In the genomic region with DNA sequence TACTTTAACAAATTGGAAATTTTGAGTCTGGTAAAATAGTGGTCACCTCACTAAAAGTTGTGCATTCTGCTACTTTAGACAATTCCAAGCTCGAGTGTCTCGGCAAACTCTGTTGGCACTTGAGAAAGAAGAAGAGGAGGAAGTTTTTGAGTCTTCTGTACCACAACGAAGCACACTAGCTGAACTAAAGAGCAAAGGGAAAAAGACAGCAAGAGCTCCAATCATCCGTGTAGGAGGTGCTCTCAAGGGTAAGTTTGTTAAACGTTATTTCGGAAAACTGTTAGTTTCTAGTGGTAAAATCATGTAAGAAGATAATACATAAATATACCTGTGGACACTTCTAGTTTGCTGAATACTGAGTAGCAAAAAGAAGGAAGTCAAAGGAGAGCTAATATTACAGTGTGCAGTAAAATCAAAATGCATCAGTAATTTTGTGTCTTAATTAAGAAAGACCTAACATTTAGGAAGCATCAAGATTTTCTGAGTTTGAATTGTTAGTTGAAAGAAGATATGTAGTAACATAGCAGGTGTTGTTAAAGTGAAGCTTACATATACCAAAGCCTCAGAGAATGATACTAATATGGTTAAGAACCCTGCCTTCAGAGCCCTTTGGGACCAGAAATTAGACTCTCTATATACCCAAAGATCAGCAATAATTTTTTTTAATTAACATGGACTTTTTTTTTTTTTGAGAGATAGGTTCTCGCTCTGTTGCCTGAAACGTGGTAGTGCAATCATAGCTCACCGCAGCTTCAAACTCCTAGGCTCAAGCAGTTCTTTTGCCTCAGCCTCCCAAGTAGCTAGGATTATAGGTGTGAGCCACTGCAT, we compare ENCODE assay signal across 19 cellular contexts. TPM values are rescaled to one million over a fixed set of nuclear protein-coding genes. Genes with fewer than 3 reads are reported as not detected.
A peak's percentile ranks its signal among the peaks of the same experiment; 100 is the strongest.
DNase-seq lines count a peak whose midpoint lies in the region; ATAC-seq and FAIRE-seq lines count a peak whose summit lies in the region.
"Had no signal": no experiment of that assay in that cellular context is flagged by ENCODE, and none has a peak within 500 bp of the region (broad histone marks: within the 10 kb centered on the region; RNA-seq: fewer than 3 reads in every experiment).

No MANE protein-coding gene starts in this region.

- H3K18ac ChIP-seq in trophoblast cell (ENCODE audit: low read length) = no peak overlapping the region
- no peak overlapping the region for H3K18ac ChIP-seq in mesendoderm (ENCODE audit: low read length)

- no peak overlapping the region for H3K56ac ChIP-seq in mesendoderm (ENCODE audit: low read length)

- H3K9me3 ChIP-seq in trophoblast cell (ENCODE audit: insufficient read depth, low read depth, low read length) = no peaks in the 10 kb centered on the region
- H3K9me3 ChIP-seq: body of pancreas, SK-N-SH had no signal

- no peak overlapping the region for H2BK12ac ChIP-seq in trophoblast cell (ENCODE audit: low read length)

- no peak overlapping the region for H3K4me3 ChIP-seq in trophoblast cell (ENCODE audit: low read depth, low read length)
- no peak overlapping the region for H3K4me3 ChIP-seq in mesendoderm (ENCODE audit: low read length)
- H3K4me3 ChIP-seq: body of pancreas had no signal

- WGBS in trophoblast cell (ENCODE audit: extremely low coverage, insufficient coverage, insufficient read length) = no CpG with 5 or more reads among the region's 9 CpGs
- no CpG with 5 or more reads among the region's 9 CpGs for WGBS in mesendoderm (ENCODE audit: extremely low coverage, insufficient coverage, low lambda C conversion rate)

- H3K23ac ChIP-seq in trophoblast cell (ENCODE audit: low read length) (no peak overlapping the region), mesendoderm (ENCODE audit: low read length) (no peak overlapping the region)

- H3K14ac ChIP-seq in trophoblast cell (ENCODE audit: low read length) = no peak overlapping the region

- peaks cover 14 to 15% of the 10 kb centered on the region in 2 experiments for H3K36me3 ChIP-seq in trophoblast cell (ENCODE audit: control insufficient read depth in 1 of 2, insufficient read depth in 2 of 2, low read length in 2 of 2)
- peaks cover 8% of the 10 kb centered on the region for H3K36me3 ChIP-seq in mesendoderm (ENCODE audit: control insufficient read depth, insufficient read depth, low read length)

- H3K79me2 ChIP-seq in trophoblast cell (ENCODE audit: control insufficient read depth, insufficient read depth, low read length, poor library complexity) (no peaks in the 10 kb centered on the region), mesendoderm (ENCODE audit: control insufficient read depth, insufficient read depth, low read length) (no peaks in the 10 kb centered on the region)
- H3K79me2 ChIP-seq: parathyroid adenoma had no signal

- no peak overlapping the region for H2BK120ac ChIP-seq in trophoblast cell (ENCODE audit: insufficient read depth, low read length, poor library complexity)
- H2BK120ac ChIP-seq in mesendoderm (ENCODE audit: low read depth, low read length) = no peak overlapping the region

- H2BK5ac ChIP-seq in trophoblast cell (ENCODE audit: low read depth, low read length, poor library complexity) (no peak overlapping the region), mesendoderm (ENCODE audit: low read length) (no peak overlapping the region)

- ATAC-seq in HG03442 (IDR thresholded peaks at IDR 0.05; ENCODE audit: unreplicated experiment) = peak; percentile 40
- no peak for ATAC-seq in stimulated activated effector memory CD8-positive, alpha-beta T cell treated with anti-CD3 and anti-CD28 coated beads, Interleukin-12 subunit alpha, Interleukin-12 subunit beta, amount 100 ng/mL, for 72 hours
- ATAC-seq: body of pancreas, left cardiac atrium, Panc1 had no signal

- H2BK15ac ChIP-seq in mesendoderm (replicated peaks; ENCODE audit: low read depth) = no peak overlapping the region

- CTCF ChIA-PET in activated naive CD4-positive, alpha-beta T cell treated with anti-CD3 and anti-CD28 coated beads, Interleukin-2, amount 10 ng/mL, durations not matched to agents 7 days and 5 days (lab: Charles Lee) = interaction anchor here (0.8 to 2.0 kb wide), 6 partner anchors 11 to 138 kb away, joined by 3 to 4 read pairs (median 3); no protein-coding TSS in a partner anchor
- CTCF ChIA-PET in activated naive CD4-positive, alpha-beta T cell treated with anti-CD3 and anti-CD28 coated beads for 36 hours (lab: Charles Lee) = interaction anchor here (0.5 to 1.6 kb wide), 4 partner anchors 28 to 259 kb away, joined by 3 to 5 read pairs (median 3); no protein-coding TSS in a partner anchor

- no peak overlapping the region for H3K4me2 ChIP-seq in trophoblast cell (ENCODE audit: low read length)
- no peak overlapping the region for H3K4me2 ChIP-seq in mesendoderm (ENCODE audit: low read length)
- H3K4me2 ChIP-seq: SK-N-SH had no signal

- H3K27me3 ChIP-seq in trophoblast cell (ENCODE audit: insufficient read depth, low read length) (no peaks in the 10 kb centered on the region), mesendoderm (ENCODE audit: insufficient read depth, low read length, poor library complexity) (no peaks in the 10 kb centered on the region)
- H3K27me3 ChIP-seq: body of pancreas had no signal

- H4K5ac ChIP-seq in mesendoderm (ENCODE audit: low read length) = no peak overlapping the region

- no peak overlapping the region for H4K91ac ChIP-seq in trophoblast cell (ENCODE audit: low read depth, low read length)

- H4K8ac ChIP-seq in trophoblast cell (ENCODE audit: low read depth, low read length) = no peak overlapping the region
- H4K8ac ChIP-seq in mesendoderm (ENCODE audit: low read depth, low read length) = no peak overlapping the region

- H3K36me3 Mint-ChIP-seq in activated naive CD4-positive, alpha-beta T cell treated with anti-CD3 and anti-CD28 coated beads, Interleukin-2, amount 10 ng/mL, durations not matched to agents 7 days and 5 days = peaks cover 59% of the 10 kb centered on the region
- H3K36me3 Mint-ChIP-seq in activated naive CD4-positive, alpha-beta T cell treated with anti-CD3 and anti-CD28 coated beads for 36 hours (ENCODE audit: low read depth) = peaks cover 55% of the 10 kb centered on the region
- H3K36me3 Mint-ChIP-seq in stimulated activated effector memory CD8-positive, alpha-beta T cell treated with anti-CD3 and anti-CD28 coated beads, Interleukin-12 subunit alpha, Interleukin-12 subunit beta, amount 100 ng/mL, for 72 hours = peaks cover 91% of the 10 kb centered on the region

- H3K4ac ChIP-seq in trophoblast cell (ENCODE audit: low read depth, low read length) (no peak overlapping the region), mesendoderm (ENCODE audit: low read depth, low read length) (no peak overlapping the region)

- H2AK5ac ChIP-seq in trophoblast cell (ENCODE audit: low read length) = no peak overlapping the region
- no peak overlapping the region for H2AK5ac ChIP-seq in mesendoderm (ENCODE audit: low read length)

- no peaks in the 10 kb centered on the region for H3K27me3 Mint-ChIP-seq in activated naive CD4-positive, alpha-beta T cell treated with anti-CD3 and anti-CD28 coated beads, Interleukin-2, amount 10 ng/mL, durations not matched to agents 7 days and 5 days
- H3K27me3 Mint-ChIP-seq in activated naive CD4-positive, alpha-beta T cell treated with anti-CD3 and anti-CD28 coated beads for 36 hours (ENCODE audit: low read depth) = no peaks in the 10 kb centered on the region

- H3K27ac Mint-ChIP-seq in activated naive CD4-positive, alpha-beta T cell treated with anti-CD3 and anti-CD28 coated beads, Interleukin-2, amount 10 ng/mL, durations not matched to agents 7 days and 5 days = peak overlapping the region; percentile 75
- no peak overlapping the region for H3K27ac Mint-ChIP-seq in activated naive CD4-positive, alpha-beta T cell treated with anti-CD3 and anti-CD28 coated beads for 36 hours
- no peak overlapping the region for H3K27ac Mint-ChIP-seq in stimulated activated effector memory CD8-positive, alpha-beta T cell treated with anti-CD3 and anti-CD28 coated beads, Interleukin-12 subunit alpha, Interleukin-12 subunit beta, amount 100 ng/mL, for 72 hours

- H3K27ac ChIP-seq in trophoblast cell (ENCODE audit: low read depth, low read length) = no peak overlapping the region
- no peak overlapping the region for H3K27ac ChIP-seq in mesendoderm (ENCODE audit: low read depth, low read length)
- H3K27ac ChIP-seq: body of pancreas, parathyroid adenoma had no signal

- H3K79me1 ChIP-seq in trophoblast cell (ENCODE audit: low read length) (no peaks in the 10 kb centered on the region), mesendoderm (ENCODE audit: low read length) (peaks cover 3% of the 10 kb centered on the region)

- H3K4me1 ChIP-seq in trophoblast cell (ENCODE audit: control insufficient read depth in 1 of 2, insufficient read depth in 2 of 2, low read length in 2 of 2) = no peaks in the 10 kb centered on the region
- no peaks in the 10 kb centered on the region for H3K4me1 ChIP-seq in mesendoderm (ENCODE audit: control insufficient read depth, low read depth, low read length)
- H3K4me1 ChIP-seq: body of pancreas, parathyroid adenoma had no signal

- no peak overlapping the region for H3K4me3 Mint-ChIP-seq in activated naive CD4-positive, alpha-beta T cell treated with anti-CD3 and anti-CD28 coated beads, Interleukin-2, amount 10 ng/mL, durations not matched to agents 7 days and 5 days
- H3K4me3 Mint-ChIP-seq in activated naive CD4-positive, alpha-beta T cell treated with anti-CD3 and anti-CD28 coated beads for 36 hours = no peak overlapping the region
- H3K4me3 Mint-ChIP-seq in stimulated activated effector memory CD8-positive, alpha-beta T cell treated with anti-CD3 and anti-CD28 coated beads, Interleukin-12 subunit alpha, Interleukin-12 subunit beta, amount 100 ng/mL, for 72 hours = peak overlapping the region; percentile 4

- DNase-seq in activated naive CD4-positive, alpha-beta T cell treated with anti-CD3 and anti-CD28 coated beads, Interleukin-2, amount 10 ng/mL, durations not matched to agents 7 days and 5 days = no peak
- no peak for DNase-seq in activated naive CD4-positive, alpha-beta T cell treated with anti-CD3 and anti-CD28 coated beads for 36 hours
- no peak for DNase-seq in stimulated activated effector memory CD8-positive, alpha-beta T cell treated with anti-CD3 and anti-CD28 coated beads, Interleukin-12 subunit alpha, Interleukin-12 subunit beta, amount 100 ng/mL, for 72 hours (ENCODE audit: low spot score in 2 of 2)
- no peak for DNase-seq in trophoblast cell
- DNase-seq in mesendoderm = no peak
- DNase-seq in HCEC 1CT = no peak
- DNase-seq: body of pancreas; GOT3; left cardiac atrium; NCI-H1105 treated with DMSO at 0.1 percent for 48 hours; SK-N-SH; stimulated activated CD4-positive, alpha-beta T cell treated with anti-CD3 and anti-CD28 coated beads, Interleukin-2, amount 100 ng/mL, for 48 hours had no signal

- peaks cover 33% of the 10 kb centered on the region for H3K4me1 Mint-ChIP-seq in activated naive CD4-positive, alpha-beta T cell treated with anti-CD3 and anti-CD28 coated beads, Interleukin-2, amount 10 ng/mL, durations not matched to agents 7 days and 5 days
- peaks cover 19% of the 10 kb centered on the region for H3K4me1 Mint-ChIP-seq in activated naive CD4-positive, alpha-beta T cell treated with anti-CD3 and anti-CD28 coated beads for 36 hours (ENCODE audit: low read depth)
- peaks cover 23% of the 10 kb centered on the region for H3K4me1 Mint-ChIP-seq in stimulated activated effector memory CD8-positive, alpha-beta T cell treated with anti-CD3 and anti-CD28 coated beads, Interleukin-12 subunit alpha, Interleukin-12 subunit beta, amount 100 ng/mL, for 72 hours

- H3K9ac ChIP-seq in trophoblast cell (ENCODE audit: low read length) = no peak overlapping the region
- no peak overlapping the region for H3K9ac ChIP-seq in mesendoderm (ENCODE audit: low read length)
- H3K9ac ChIP-seq: parathyroid adenoma, SK-N-SH had no signal

- H4K12ac ChIP-seq in trophoblast cell (ENCODE audit: low read depth, low read length) = no peak overlapping the region

- FAIRE-seq in colon (lab: Jason Lieb, UNC) = peak; percentile 5
- FAIRE-seq: frontal cortex, G401.6 had no signal

- no peak overlapping the region for H2AFZ ChIP-seq in trophoblast cell (ENCODE audit: insufficient read depth, low read length, poor library complexity)
- H2AFZ ChIP-seq: parathyroid adenoma had no signal

- intact Hi-C loops in activated naive CD4-positive, alpha-beta T cell treated with anti-CD3 and anti-CD28 coated beads for 36 hours (cut with micrococcal nuclease) = no loop called here

- H3K9me3 Mint-ChIP-seq in activated naive CD4-positive, alpha-beta T cell treated with anti-CD3 and anti-CD28 coated beads, Interleukin-2, amount 10 ng/mL, durations not matched to agents 7 days and 5 days = no peaks in the 10 kb centered on the region
- no peaks in the 10 kb centered on the region for H3K9me3 Mint-ChIP-seq in activated naive CD4-positive, alpha-beta T cell treated with anti-CD3 and anti-CD28 coated beads for 36 hours
- no peaks in the 10 kb centered on the region for H3K9me3 Mint-ChIP-seq in stimulated activated effector memory CD8-positive, alpha-beta T cell treated with anti-CD3 and anti-CD28 coated beads, Interleukin-12 subunit alpha, Interleukin-12 subunit beta, amount 100 ng/mL, for 72 hours

RNA-seq across cellular contexts. Expression of a gene that starts 23.0 kb away (rescaled TPM):
- 100 to 1,000 TPM; 102 to 106 TPM for total RNA-seq in activated naive CD4-positive, alpha-beta T cell treated with anti-CD3 and anti-CD28 coated beads for 36 hours
- 22.5 and 26.1 TPM in 2 replicates for polyA plus RNA-seq in trophoblast cell (2013)
- 65.1 TPM for polyA plus RNA-seq in mesendoderm (2013, experiment 1 of 2)
- polyA plus RNA-seq in mesendoderm (2013, experiment 2 of 2) = 67.5 TPM
- total RNA-seq: body of pancreas had no signal

RNA-seq across cellular contexts. Expression of a gene that starts 55.0 kb away (rescaled TPM):
- total RNA-seq in activated naive CD4-positive, alpha-beta T cell treated with anti-CD3 and anti-CD28 coated beads for 36 hours = not detected
- polyA plus RNA-seq in trophoblast cell (2013) = 8.4 and 8.5 TPM in 2 replicates
- polyA plus RNA-seq in mesendoderm (2013, experiment 1 of 2) = 5.8 TPM
- 6.7 TPM for polyA plus RNA-seq in mesendoderm (2013, experiment 2 of 2)
- polyA plus RNA-seq: AG04450 had no signal
